In genomic region chr15:95043236-95043932, GRCh38 we compare ENCODE assay signal across 1 cellular context.
TF ChIP-seq lines count a peak whose summit lies in the region.

No MANE protein-coding gene starts in this region.

TF ChIP-seq in K562, 482 proteins besides CTCF, POLR2A, EP300 and RAD21:
- TF ChIP-seq, protein P1, sequence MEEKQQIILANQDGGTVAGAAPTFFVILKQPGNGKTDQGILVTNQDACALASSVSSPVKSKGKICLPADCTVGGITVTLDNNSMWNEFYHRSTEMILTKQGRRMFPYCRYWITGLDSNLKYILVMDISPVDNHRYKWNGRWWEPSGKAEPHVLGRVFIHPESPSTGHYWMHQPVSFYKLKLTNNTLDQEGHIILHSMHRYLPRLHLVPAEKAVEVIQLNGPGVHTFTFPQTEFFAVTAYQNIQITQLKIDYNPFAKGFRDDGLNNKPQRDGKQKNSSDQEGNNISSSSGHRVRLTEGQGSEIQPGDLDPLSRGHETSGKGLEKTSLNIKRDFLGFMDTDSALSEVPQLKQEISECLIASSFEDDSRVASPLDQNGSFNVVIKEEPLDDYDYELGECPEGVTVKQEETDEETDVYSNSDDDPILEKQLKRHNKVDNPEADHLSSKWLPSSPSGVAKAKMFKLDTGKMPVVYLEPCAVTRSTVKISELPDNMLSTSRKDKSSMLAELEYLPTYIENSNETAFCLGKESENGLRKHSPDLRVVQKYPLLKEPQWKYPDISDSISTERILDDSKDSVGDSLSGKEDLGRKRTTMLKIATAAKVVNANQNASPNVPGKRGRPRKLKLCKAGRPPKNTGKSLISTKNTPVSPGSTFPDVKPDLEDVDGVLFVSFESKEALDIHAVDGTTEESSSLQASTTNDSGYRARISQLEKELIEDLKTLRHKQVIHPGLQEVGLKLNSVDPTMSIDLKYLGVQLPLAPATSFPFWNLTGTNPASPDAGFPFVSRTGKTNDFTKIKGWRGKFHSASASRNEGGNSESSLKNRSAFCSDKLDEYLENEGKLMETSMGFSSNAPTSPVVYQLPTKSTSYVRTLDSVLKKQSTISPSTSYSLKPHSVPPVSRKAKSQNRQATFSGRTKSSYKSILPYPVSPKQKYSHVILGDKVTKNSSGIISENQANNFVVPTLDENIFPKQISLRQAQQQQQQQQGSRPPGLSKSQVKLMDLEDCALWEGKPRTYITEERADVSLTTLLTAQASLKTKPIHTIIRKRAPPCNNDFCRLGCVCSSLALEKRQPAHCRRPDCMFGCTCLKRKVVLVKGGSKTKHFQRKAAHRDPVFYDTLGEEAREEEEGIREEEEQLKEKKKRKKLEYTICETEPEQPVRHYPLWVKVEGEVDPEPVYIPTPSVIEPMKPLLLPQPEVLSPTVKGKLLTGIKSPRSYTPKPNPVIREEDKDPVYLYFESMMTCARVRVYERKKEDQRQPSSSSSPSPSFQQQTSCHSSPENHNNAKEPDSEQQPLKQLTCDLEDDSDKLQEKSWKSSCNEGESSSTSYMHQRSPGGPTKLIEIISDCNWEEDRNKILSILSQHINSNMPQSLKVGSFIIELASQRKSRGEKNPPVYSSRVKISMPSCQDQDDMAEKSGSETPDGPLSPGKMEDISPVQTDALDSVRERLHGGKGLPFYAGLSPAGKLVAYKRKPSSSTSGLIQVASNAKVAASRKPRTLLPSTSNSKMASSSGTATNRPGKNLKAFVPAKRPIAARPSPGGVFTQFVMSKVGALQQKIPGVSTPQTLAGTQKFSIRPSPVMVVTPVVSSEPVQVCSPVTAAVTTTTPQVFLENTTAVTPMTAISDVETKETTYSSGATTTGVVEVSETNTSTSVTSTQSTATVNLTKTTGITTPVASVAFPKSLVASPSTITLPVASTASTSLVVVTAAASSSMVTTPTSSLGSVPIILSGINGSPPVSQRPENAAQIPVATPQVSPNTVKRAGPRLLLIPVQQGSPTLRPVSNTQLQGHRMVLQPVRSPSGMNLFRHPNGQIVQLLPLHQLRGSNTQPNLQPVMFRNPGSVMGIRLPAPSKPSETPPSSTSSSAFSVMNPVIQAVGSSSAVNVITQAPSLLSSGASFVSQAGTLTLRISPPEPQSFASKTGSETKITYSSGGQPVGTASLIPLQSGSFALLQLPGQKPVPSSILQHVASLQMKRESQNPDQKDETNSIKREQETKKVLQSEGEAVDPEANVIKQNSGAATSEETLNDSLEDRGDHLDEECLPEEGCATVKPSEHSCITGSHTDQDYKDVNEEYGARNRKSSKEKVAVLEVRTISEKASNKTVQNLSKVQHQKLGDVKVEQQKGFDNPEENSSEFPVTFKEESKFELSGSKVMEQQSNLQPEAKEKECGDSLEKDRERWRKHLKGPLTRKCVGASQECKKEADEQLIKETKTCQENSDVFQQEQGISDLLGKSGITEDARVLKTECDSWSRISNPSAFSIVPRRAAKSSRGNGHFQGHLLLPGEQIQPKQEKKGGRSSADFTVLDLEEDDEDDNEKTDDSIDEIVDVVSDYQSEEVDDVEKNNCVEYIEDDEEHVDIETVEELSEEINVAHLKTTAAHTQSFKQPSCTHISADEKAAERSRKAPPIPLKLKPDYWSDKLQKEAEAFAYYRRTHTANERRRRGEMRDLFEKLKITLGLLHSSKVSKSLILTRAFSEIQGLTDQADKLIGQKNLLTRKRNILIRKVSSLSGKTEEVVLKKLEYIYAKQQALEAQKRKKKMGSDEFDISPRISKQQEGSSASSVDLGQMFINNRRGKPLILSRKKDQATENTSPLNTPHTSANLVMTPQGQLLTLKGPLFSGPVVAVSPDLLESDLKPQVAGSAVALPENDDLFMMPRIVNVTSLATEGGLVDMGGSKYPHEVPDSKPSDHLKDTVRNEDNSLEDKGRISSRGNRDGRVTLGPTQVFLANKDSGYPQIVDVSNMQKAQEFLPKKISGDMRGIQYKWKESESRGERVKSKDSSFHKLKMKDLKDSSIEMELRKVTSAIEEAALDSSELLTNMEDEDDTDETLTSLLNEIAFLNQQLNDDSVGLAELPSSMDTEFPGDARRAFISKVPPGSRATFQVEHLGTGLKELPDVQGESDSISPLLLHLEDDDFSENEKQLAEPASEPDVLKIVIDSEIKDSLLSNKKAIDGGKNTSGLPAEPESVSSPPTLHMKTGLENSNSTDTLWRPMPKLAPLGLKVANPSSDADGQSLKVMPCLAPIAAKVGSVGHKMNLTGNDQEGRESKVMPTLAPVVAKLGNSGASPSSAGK (IDR thresholded peaks at IDR 0.05) = peak; percentile 21; the same call in 1 of the 2 replicates
TF ChIP-seq in K562: peak in this region for 1; not testable (repeated sequence) for 481.
